8 cellular contexts compared by ENCODE assay signal in the genomic region with DNA sequence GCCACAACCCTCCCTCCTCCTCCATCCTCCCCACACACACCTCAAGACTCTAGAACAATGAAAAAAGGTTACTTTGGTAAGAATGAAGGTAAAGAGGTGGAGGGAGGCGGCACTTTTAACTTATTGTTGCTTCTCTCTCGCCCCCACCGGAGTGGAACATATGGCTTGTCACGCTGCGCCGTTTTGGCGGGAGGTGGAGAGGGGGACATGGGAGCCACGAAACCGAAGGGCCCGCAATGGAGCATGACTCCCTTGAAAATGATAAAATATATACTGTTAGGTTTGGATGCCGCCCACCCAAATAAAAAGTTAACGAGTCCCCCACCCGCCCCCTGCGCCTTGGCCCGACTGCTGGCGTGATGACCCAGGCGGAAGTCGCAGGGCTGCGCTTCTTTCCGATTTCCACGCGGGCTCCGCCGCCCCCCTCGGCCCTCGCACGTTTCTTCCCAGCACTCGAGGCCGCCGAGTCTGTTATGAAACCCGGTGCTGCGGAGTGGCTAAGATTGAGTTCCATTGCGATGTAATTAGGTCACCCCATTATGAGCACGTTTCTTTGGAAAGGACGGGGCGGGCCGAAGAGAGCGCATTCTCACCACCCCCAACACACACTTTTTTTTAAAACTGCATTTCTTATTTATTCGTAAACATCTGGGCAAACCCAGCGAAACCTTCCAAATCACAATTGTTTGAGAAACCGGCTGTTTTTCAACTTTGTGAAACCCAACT. TPM values are rescaled to one million over a fixed set of nuclear protein-coding genes. Genes with fewer than 3 reads are reported as not detected.
DNase-seq lines count a peak whose midpoint lies in the region; ATAC-seq and TF ChIP-seq lines count a peak whose summit lies in the region.

No MANE protein-coding gene starts in this region.

- intact Hi-C loops in A673 (cut with micrococcal nuclease; ENCODE audit: unreplicated experiment), result loop anchor here (5.0 to 10.0 kb wide), 2 partner anchors 112 to 419 kb away; no protein-coding TSS in a partner anchor
- intact Hi-C loops in left ventricle myocardium inferior (cut with micrococcal nuclease), result no loop called here

- BruUV-seq in A673 (replicated peaks; lab: Mats Ljungman, UMichigan), result no TSS peak

- DNase-seq in A673 (ENCODE audit: low spot score) (peak; percentile 64), adipocyte (ENCODE audit: low read depth) (peak; percentile 95), left ventricle myocardium inferior (peak; percentile 90), renal cortical epithelial cell (ENCODE audit: low read depth) (peak; percentile 85)

- CTCF ChIA-PET in A673 (lab: Charles Lee), result no interaction called here

- H3K4me3 ChIP-seq in A673 (ENCODE audit: low read depth, low read length, poor library complexity, severe bottlenecking) (peak overlapping the region; percentile 74), adipocyte (ENCODE audit: low read length) (peak overlapping the region; percentile 85), left ventricle myocardium inferior (peak overlapping the region; percentile 96)

- H3K27ac ChIP-seq in A673 (ENCODE audit: low read depth, low read length, poor library complexity, severe bottlenecking) (peak overlapping the region; percentile 97), left ventricle myocardium inferior (replicated peaks) (peak overlapping the region; percentile 100)

- no peaks in the 10 kb centered on the region for H3K9me3 ChIP-seq in A673 (ENCODE audit: low read depth, low read length, poor library complexity, severe bottlenecking)
- no peaks in the 10 kb centered on the region for H3K9me3 ChIP-seq in adipocyte (ENCODE audit: control insufficient read depth, low read length)
- no peaks in the 10 kb centered on the region for H3K9me3 ChIP-seq in left ventricle myocardium inferior (replicated peaks)

- H3K36me3 ChIP-seq in A673 (ENCODE audit: insufficient read depth, low read length, poor library complexity, severe bottlenecking), result peaks cover 11% of the 10 kb centered on the region
- peaks cover 20% of the 10 kb centered on the region for H3K36me3 ChIP-seq in adipocyte (ENCODE audit: control insufficient read depth, insufficient read depth, low read length, severe bottlenecking)
- H3K36me3 ChIP-seq in left ventricle myocardium inferior, result peaks cover 17% of the 10 kb centered on the region

- TF ChIP-seq POLR2A in GM19193 (IDR thresholded peaks at IDR 0.05; ENCODE audit: extremely low read depth, insufficient read depth, insufficient read length), result peak; percentile 69

- peak; percentile 20 for ATAC-seq in SK-N-SH treated with all-trans-retinoic acid at 6 μM for 48 hours
- ATAC-seq in GM19035 (IDR thresholded peaks at IDR 0.05; ENCODE audit: unreplicated experiment), result no peak
- ATAC-seq in GM19397 (IDR thresholded peaks at IDR 0.05; ENCODE audit: unreplicated experiment), result no peak

- no peaks in the 10 kb centered on the region for H3K27me3 ChIP-seq in A673 (replicated peaks; ENCODE audit: insufficient read depth, low read depth, low read length, poor library complexity)
- no peaks in the 10 kb centered on the region for H3K27me3 ChIP-seq in adipocyte (replicated peaks; ENCODE audit: control insufficient read depth, insufficient read depth, low read length)
- no peaks in the 10 kb centered on the region for H3K27me3 ChIP-seq in left ventricle myocardium inferior (ENCODE audit: low read depth)

- no peak for TF ChIP-seq CTCF in A673 (conservative IDR thresholded peaks at IDR 0.05; ENCODE audit: low read depth, low read length)
- TF ChIP-seq CTCF in left ventricle myocardium inferior (IDR thresholded peaks at IDR 0.05; ENCODE audit: borderline replicate concordance), result no peak

- POLR2A ChIA-PET in A673 (lab: Charles Lee; ENCODE audit: low non-redundant PET), result no interaction called here

- H3K4me1 ChIP-seq in A673 (ENCODE audit: insufficient read depth, low read length, poor library complexity, severe bottlenecking) (peaks cover 28% of the 10 kb centered on the region), adipocyte (ENCODE audit: control insufficient read depth, insufficient read depth, low read length) (peaks cover 18% of the 10 kb centered on the region), left ventricle myocardium inferior (peaks cover 62% of the 10 kb centered on the region)

- peak overlapping the region; percentile 98 for H3K9ac ChIP-seq in adipocyte (ENCODE audit: low read length)

TF ChIP-seq in SK-N-SH treated with all-trans-retinoic acid at 6 μM for 48 hours, 23 proteins besides CTCF, POLR2A, EP300 and RAD21:
- no peak for TF ChIP-seq TOX (CRISPR knock-in tag; IDR thresholded peaks at IDR 0.05; ENCODE audit: borderline replicate concordance)
- TF ChIP-seq CSRNP3 (CRISPR knock-in tag; IDR thresholded peaks at IDR 0.05), result no peak
- TF ChIP-seq CSDC2 (CRISPR knock-in tag; IDR thresholded peaks at IDR 0.05), result no peak
- no peak for TF ChIP-seq OSR1 (CRISPR knock-in tag; IDR thresholded peaks at IDR 0.05)
- 0 out of 2 replicates have a peak, but pooled peaks have one; percentile 24 for TF ChIP-seq RARB (CRISPR knock-in tag; IDR thresholded peaks at IDR 0.05)
- 0 out of 2 replicates have a peak, but pooled peaks have one; percentile 33 for TF ChIP-seq ZC3H10 (CRISPR knock-in tag; IDR thresholded peaks at IDR 0.05)
- no peak for TF ChIP-seq PATZ1 (CRISPR knock-in tag; IDR thresholded peaks at IDR 0.05; ENCODE audit: borderline replicate concordance)
- TF ChIP-seq TSHZ2 (CRISPR knock-in tag; IDR thresholded peaks at IDR 0.05), result no peak

RNA-seq across cellular contexts. Expression of gene ZFP36L1, which starts 1.4 kb away (rescaled TPM):
- total RNA-seq in A673 (2021), result 69.5 and 77.1 TPM in 2 replicates
- total RNA-seq in left ventricle myocardium inferior, result 48.0 TPM
- total RNA-seq in renal cortical epithelial cell, result 158 and 462 TPM in 2 replicates
